ENCODE assay signal across 1 cellular context in the genomic region with DNA sequence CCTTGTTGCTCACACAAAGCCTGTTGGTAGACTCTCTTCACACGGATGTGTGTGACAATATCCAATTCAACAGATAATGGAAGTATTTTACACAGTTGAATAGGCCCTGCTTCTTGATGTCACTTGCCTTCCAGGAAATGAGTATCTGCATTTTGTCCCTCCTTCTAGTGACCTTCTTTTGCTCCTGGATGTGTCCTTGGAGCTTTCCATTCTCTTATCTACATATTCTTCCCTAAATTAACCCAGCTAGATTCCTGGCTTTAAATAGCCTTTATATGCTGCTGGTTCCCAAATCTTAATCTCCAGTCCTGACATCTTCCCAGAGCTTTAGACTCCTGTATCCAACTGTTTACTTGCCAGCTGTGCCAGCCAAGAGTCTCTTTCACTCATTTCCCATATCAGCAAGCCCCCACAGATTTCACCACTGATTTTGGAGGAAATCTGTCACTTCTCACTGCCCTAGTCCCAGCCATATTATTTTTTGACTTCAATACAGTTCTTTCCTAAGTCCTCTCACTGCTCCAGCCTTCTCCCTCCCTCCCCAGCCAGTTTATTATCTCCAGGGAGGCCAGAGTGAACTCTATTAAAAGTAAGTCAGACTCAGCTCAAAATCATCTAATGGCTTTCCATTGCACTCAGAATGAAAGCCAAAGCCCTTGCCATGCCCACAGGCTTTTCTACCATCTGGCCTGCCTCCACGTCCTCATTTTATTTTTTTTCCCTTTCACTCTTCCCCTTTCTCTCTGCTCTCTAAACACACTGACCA.
TF ChIP-seq lines count a peak whose summit lies in the region.

No MANE protein-coding gene starts in this region.

TF ChIP-seq in HEK293, 187 proteins besides CTCF, POLR2A, EP300 and RAD21:
- TF ChIP-seq PRDM1 (tag by site-specific recombination; IDR thresholded peaks at IDR 0.05) (peak; percentile 63; the same call in 1 of the 2 replicates), ZBTB20 (tag by site-specific recombination; IDR thresholded peaks at IDR 0.05) (no peak), ZNF433 (tag by site-specific recombination; IDR thresholded peaks at IDR 0.05; ENCODE audit: low read depth) (no peak)
- TF ChIP-seq, protein P1, sequence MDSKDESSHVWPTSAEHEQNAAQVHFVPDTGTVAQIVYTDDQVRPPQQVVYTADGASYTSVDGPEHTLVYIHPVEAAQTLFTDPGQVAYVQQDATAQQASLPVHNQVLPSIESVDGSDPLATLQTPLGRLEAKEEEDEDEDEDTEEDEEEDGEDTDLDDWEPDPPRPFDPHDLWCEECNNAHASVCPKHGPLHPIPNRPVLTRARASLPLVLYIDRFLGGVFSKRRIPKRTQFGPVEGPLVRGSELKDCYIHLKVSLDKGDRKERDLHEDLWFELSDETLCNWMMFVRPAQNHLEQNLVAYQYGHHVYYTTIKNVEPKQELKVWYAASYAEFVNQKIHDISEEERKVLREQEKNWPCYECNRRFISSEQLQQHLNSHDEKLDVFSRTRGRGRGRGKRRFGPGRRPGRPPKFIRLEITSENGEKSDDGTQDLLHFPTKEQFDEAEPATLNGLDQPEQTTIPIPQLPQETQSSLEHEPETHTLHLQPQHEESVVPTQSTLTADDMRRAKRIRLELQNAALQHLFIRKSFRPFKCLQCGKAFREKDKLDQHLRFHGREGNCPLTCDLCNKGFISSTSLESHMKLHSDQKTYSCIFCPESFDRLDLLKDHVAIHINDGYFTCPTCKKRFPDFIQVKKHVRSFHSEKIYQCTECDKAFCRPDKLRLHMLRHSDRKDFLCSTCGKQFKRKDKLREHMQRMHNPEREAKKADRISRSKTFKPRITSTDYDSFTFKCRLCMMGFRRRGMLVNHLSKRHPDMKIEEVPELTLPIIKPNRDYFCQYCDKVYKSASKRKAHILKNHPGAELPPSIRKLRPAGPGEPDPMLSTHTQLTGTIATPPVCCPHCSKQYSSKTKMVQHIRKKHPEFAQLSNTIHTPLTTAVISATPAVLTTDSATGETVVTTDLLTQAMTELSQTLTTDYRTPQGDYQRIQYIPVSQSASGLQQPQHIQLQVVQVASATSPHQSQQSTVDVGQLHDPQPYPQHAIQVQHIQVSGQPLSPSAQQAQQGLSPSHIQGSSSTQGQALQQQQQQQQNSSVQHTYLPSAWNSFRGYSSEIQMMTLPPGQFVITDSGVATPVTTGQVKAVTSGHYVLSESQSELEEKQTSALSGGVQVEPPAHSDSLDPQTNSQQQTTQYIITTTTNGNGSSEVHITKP (tag by site-specific recombination; IDR thresholded peaks at IDR 0.05), result no peak
TF ChIP-seq in HEK293: peak in this region for 1.
